10 cellular contexts compared by ENCODE assay signal in genomic region chr19:16456652-16457194, GRCh38. TPM values are rescaled to one million over a fixed set of nuclear protein-coding genes. Genes with fewer than 3 reads are reported as not detected.
A peak's percentile ranks its signal among the peaks of the same experiment; 100 is the strongest.
DNase-seq lines count a peak whose midpoint lies in the region; ATAC-seq, FAIRE-seq and TF ChIP-seq lines count a peak whose summit lies in the region.
"Had no signal": no experiment of that assay in that cellular context is flagged by ENCODE, and none has a peak within 500 bp of the region (broad histone marks: within the 10 kb centered on the region; RNA-seq: fewer than 3 reads in every experiment).

No MANE protein-coding gene starts in this region.

- no peaks in the 10 kb centered on the region for H3K27me3 ChIP-seq in H7 (ENCODE audit: control insufficient read depth, insufficient read depth, low read length)
- no peaks in the 10 kb centered on the region for H3K27me3 ChIP-seq in mammary epithelial cell (ENCODE audit: insufficient read depth, low read length)
- H3K27me3 ChIP-seq in naive thymus-derived CD4-positive, alpha-beta T cell (ENCODE audit: control insufficient read depth in 2 of 2, insufficient read depth in 2 of 2, low read length in 2 of 2) = no peaks in the 10 kb centered on the region

- no peak for TF ChIP-seq EP300 in A549 (IDR thresholded peaks at IDR 0.05)

- 81% methylated on average over 11 of the region's 11 CpGs for WGBS in A549 (ENCODE audit: missing lambda C conversion rate)
- 19% methylated on average over 8 of the region's 11 CpGs for WGBS in mammary epithelial cell (ENCODE audit: low coverage, missing lambda C conversion rate)

- no peak for ATAC-seq in A549
- ATAC-seq in naive thymus-derived CD4-positive, alpha-beta T cell = no peak

- CTCF ChIA-PET in A549 (lab: Yijun Ruan, JAX) (interaction anchor here (0.9 kb wide), 1 partner anchor 11 kb away, joined by 3 read pairs; no protein-coding TSS in a partner anchor), mammary epithelial cell (lab: Charles Lee; ENCODE audit: low non-redundant PET) (interaction anchor here (0.7 kb wide), 2 partner anchors 28 to 74 kb away, joined by 3 read pairs; no protein-coding TSS in a partner anchor)
- CTCF ChIA-PET in naive thymus-derived CD4-positive, alpha-beta T cell (lab: Charles Lee) = no interaction called here

- H2AFZ ChIP-seq in mammary epithelial cell (ENCODE audit: low read depth, low read length) = peak overlapping the region; percentile 46

- no peak for TF ChIP-seq RAD21 in A549 (conservative IDR thresholded peaks at IDR 0.05 in 1 of 2, IDR thresholded peaks at IDR 0.05 in 1 of 2)

- H4K20me1 ChIP-seq in mammary epithelial cell (ENCODE audit: insufficient read depth, low read length) = peaks cover 3% of the 10 kb centered on the region

- no peak for FAIRE-seq in A549 (lab: Jason Lieb, UNC)

- no peak for DNase-seq in A549 (ENCODE audit: low read depth in 1 of 2, low spot score in 1 of 2)
- DNase-seq in H7 = peak; percentile 57
- peak; percentile 42 for DNase-seq in mammary epithelial cell
- no peak for DNase-seq in naive thymus-derived CD4-positive, alpha-beta T cell
- DNase-seq in activated T-helper 1 cell treated with anti-CD3 and anti-CD28 coated beads, Interleukin-12 subunit alpha, Interleukin-12 subunit beta, Interleukin-2, Interleukin-4 antibody, amounts not matched to agents 30 ng/mL and 10 ng/mL and 1 ng/mL, durations not matched to agents 14 hours and 24 hours and 36 hours (ENCODE audit: low spot score) = no peak
- DNase-seq in NCI-H1417 (lab: John Stamatoyannopoulos, UW) = no peak
- DNase-seq in NCI-H1092 treated with DMSO at 0.1 percent for 48 hours (lab: John Stamatoyannopoulos, UW) = no peak
- no peak for DNase-seq in type B pancreatic cell (ENCODE audit: extremely low spot score, unreplicated experiment)

- in situ Hi-C loops in mammary epithelial cell (cut with MboI; ENCODE audit: low sequenced_read_pairs in 2 of 2) = no loop called here

- H3K36me3 ChIP-seq in H7 (replicated peaks; ENCODE audit: control insufficient read depth, insufficient read depth, low read length) (no peaks in the 10 kb centered on the region), mammary epithelial cell (ENCODE audit: insufficient read depth, low read length) (no peaks in the 10 kb centered on the region)
- H3K36me3 ChIP-seq in naive thymus-derived CD4-positive, alpha-beta T cell (ENCODE audit: control insufficient read depth in 2 of 3, insufficient read depth in 3 of 3, low read length in 3 of 3) = no peaks in the 10 kb centered on the region

- BruUV-seq in mammary epithelial cell (replicated peaks; lab: Mats Ljungman, UMichigan) = no TSS peak

- H3K79me2 ChIP-seq in mammary epithelial cell (ENCODE audit: insufficient read depth, low read length) = peaks cover 87% of the 10 kb centered on the region

- H3K9me3 ChIP-seq in A549 (no peaks in the 10 kb centered on the region), mammary epithelial cell (replicated peaks; ENCODE audit: insufficient read depth, low read length) (no peaks in the 10 kb centered on the region)
- H3K9me3 ChIP-seq in naive thymus-derived CD4-positive, alpha-beta T cell (ENCODE audit: control insufficient read depth in 2 of 3, low read length in 3 of 3) = no peaks in the 10 kb centered on the region

- H3K27ac ChIP-seq in A549 (no peak overlapping the region; a peak in 1 of 6 replicates), mammary epithelial cell (ENCODE audit: insufficient read depth, low read depth, low read length) (no peak overlapping the region)
- H3K27ac ChIP-seq in naive thymus-derived CD4-positive, alpha-beta T cell (ENCODE audit: low read depth, low read length) = no peak overlapping the region

- intact Hi-C loops in mammary epithelial cell (cut with micrococcal nuclease) = no loop called here
- intact Hi-C loops in naive thymus-derived CD4-positive, alpha-beta T cell (cut with micrococcal nuclease) = no loop called here
- intact Hi-C loops in activated T-helper 1 cell treated with anti-CD3 and anti-CD28 coated beads, Interleukin-12 subunit alpha, Interleukin-12 subunit beta, Interleukin-2, Interleukin-4 antibody, amounts not matched to agents 30 ng/mL and 10 ng/mL and 1 ng/mL, durations not matched to agents 14 hours and 24 hours and 36 hours (cut with micrococcal nuclease) = no loop called here

- no peak overlapping the region for H3K4me3 ChIP-seq in A549
- no peak overlapping the region for H3K4me3 ChIP-seq in H7 (ENCODE audit: insufficient read depth, low read depth, low read length)
- H3K4me3 ChIP-seq in mammary epithelial cell (replicated peaks in 1 of 3; ENCODE audit: insufficient read depth in 1 of 3, low read depth in 2 of 3, low read length in 3 of 3) = no peak overlapping the region
- no peak overlapping the region for H3K4me3 ChIP-seq in naive thymus-derived CD4-positive, alpha-beta T cell (ENCODE audit: low read length)

- H3K27ac Mint-ChIP-seq in naive thymus-derived CD4-positive, alpha-beta T cell = peak overlapping the region in 8 of 9 donors; percentile 0 to 83 (median 52)
- no peak overlapping the region for H3K27ac Mint-ChIP-seq in activated T-helper 1 cell treated with anti-CD3 and anti-CD28 coated beads, Interleukin-12 subunit alpha, Interleukin-12 subunit beta, Interleukin-2, Interleukin-4 antibody, amounts not matched to agents 30 ng/mL and 10 ng/mL and 1 ng/mL, durations not matched to agents 14 hours and 24 hours and 36 hours
- no peak overlapping the region for H3K27ac Mint-ChIP-seq in type B pancreatic cell

- H3K9ac ChIP-seq in mammary epithelial cell (ENCODE audit: insufficient read depth, low read length) = no peak overlapping the region

- H3K4me1 ChIP-seq in A549 (peaks cover 16% of the 10 kb centered on the region), mammary epithelial cell (ENCODE audit: insufficient read depth, low read length) (peaks cover 24% of the 10 kb centered on the region)
- peaks cover 0 to 22% of the 10 kb centered on the region in 2 donors for H3K4me1 ChIP-seq in naive thymus-derived CD4-positive, alpha-beta T cell (ENCODE audit: control insufficient read depth in 2 of 2, insufficient read depth in 2 of 2, low read length in 2 of 2)

- peaks cover 0 to 9% (median 0%) of the 10 kb centered on the region in 5 donors for H3K36me3 Mint-ChIP-seq in naive thymus-derived CD4-positive, alpha-beta T cell
- H3K36me3 Mint-ChIP-seq in activated T-helper 1 cell treated with anti-CD3 and anti-CD28 coated beads, Interleukin-12 subunit alpha, Interleukin-12 subunit beta, Interleukin-2, Interleukin-4 antibody, amounts not matched to agents 30 ng/mL and 10 ng/mL and 1 ng/mL, durations not matched to agents 14 hours and 24 hours and 36 hours (ENCODE audit: low read depth) = peaks cover 8% of the 10 kb centered on the region
- H3K36me3 Mint-ChIP-seq in type B pancreatic cell = no peaks in the 10 kb centered on the region

- dilution Hi-C loops in mammary epithelial cell (cut with HindIII; ENCODE audit: low sequenced_read_pairs) = no loop called here

- no peaks in the 10 kb centered on the region for H3K9me3 Mint-ChIP-seq in naive thymus-derived CD4-positive, alpha-beta T cell
- no peaks in the 10 kb centered on the region for H3K9me3 Mint-ChIP-seq in activated T-helper 1 cell treated with anti-CD3 and anti-CD28 coated beads, Interleukin-12 subunit alpha, Interleukin-12 subunit beta, Interleukin-2, Interleukin-4 antibody, amounts not matched to agents 30 ng/mL and 10 ng/mL and 1 ng/mL, durations not matched to agents 14 hours and 24 hours and 36 hours
- no peaks in the 10 kb centered on the region for H3K9me3 Mint-ChIP-seq in type B pancreatic cell
- H3K9me3 Mint-ChIP-seq: dendritic cell treated with granulocyte-macrophage colony-stimulating factor and Interleukin-4, amounts not matched to agents 40 ng/mL and 50 ng/mL, for 4 days had no signal

- TF ChIP-seq CTCF in A549 (IDR thresholded peaks at IDR 0.05) = no peak
- no peak for TF ChIP-seq CTCF in mammary epithelial cell (conservative IDR thresholded peaks at IDR 0.05 in 1 of 2, IDR thresholded peaks at IDR 0.05 in 1 of 2; ENCODE audit: extremely low read depth in 1 of 2, insufficient read depth in 1 of 2, low read depth in 1 of 2, low read length in 2 of 2)
- TF ChIP-seq CTCF in type B pancreatic cell (conservative IDR thresholded peaks at IDR 0.05) = no peak

- POLR2A ChIA-PET in A549 (lab: Yijun Ruan, JAX) = no interaction called here
- POLR2A ChIA-PET in naive thymus-derived CD4-positive, alpha-beta T cell (lab: Charles Lee) = interaction anchor here (0.5 to 0.6 kb wide), 3 partner anchors 156 to 728 kb away, joined by 3 read pairs; no protein-coding TSS in a partner anchor

- peaks cover 22 to 72% (median 56%) of the 10 kb centered on the region in 7 donors for H3K4me1 Mint-ChIP-seq in naive thymus-derived CD4-positive, alpha-beta T cell
- peaks cover 24% of the 10 kb centered on the region for H3K4me1 Mint-ChIP-seq in activated T-helper 1 cell treated with anti-CD3 and anti-CD28 coated beads, Interleukin-12 subunit alpha, Interleukin-12 subunit beta, Interleukin-2, Interleukin-4 antibody, amounts not matched to agents 30 ng/mL and 10 ng/mL and 1 ng/mL, durations not matched to agents 14 hours and 24 hours and 36 hours (ENCODE audit: low read depth)
- peaks cover 47% of the 10 kb centered on the region for H3K4me1 Mint-ChIP-seq in type B pancreatic cell (ENCODE audit: unreplicated experiment)

- no peaks in the 10 kb centered on the region for H3K27me3 Mint-ChIP-seq in naive thymus-derived CD4-positive, alpha-beta T cell
- no peaks in the 10 kb centered on the region for H3K27me3 Mint-ChIP-seq in activated T-helper 1 cell treated with anti-CD3 and anti-CD28 coated beads, Interleukin-12 subunit alpha, Interleukin-12 subunit beta, Interleukin-2, Interleukin-4 antibody, amounts not matched to agents 30 ng/mL and 10 ng/mL and 1 ng/mL, durations not matched to agents 14 hours and 24 hours and 36 hours (ENCODE audit: insufficient read depth)
- no peaks in the 10 kb centered on the region for H3K27me3 Mint-ChIP-seq in type B pancreatic cell
- H3K27me3 Mint-ChIP-seq: dendritic cell treated with granulocyte-macrophage colony-stimulating factor and Interleukin-4, amounts not matched to agents 40 ng/mL and 50 ng/mL, for 4 days had no signal

- peak overlapping the region; percentile 37; the same call in 1 of the 3 replicates for H3K4me2 ChIP-seq in A549
- peak overlapping the region; percentile 76 for H3K4me2 ChIP-seq in mammary epithelial cell (ENCODE audit: insufficient read depth, low read depth, low read length)

- TF ChIP-seq POLR2A in A549 (IDR thresholded peaks at IDR 0.05; ENCODE audit: low read length) = no peak

- peak overlapping the region; percentile 6 to 76 (median 58) for H3K4me3 Mint-ChIP-seq in naive thymus-derived CD4-positive, alpha-beta T cell
- H3K4me3 Mint-ChIP-seq in activated T-helper 1 cell treated with anti-CD3 and anti-CD28 coated beads, Interleukin-12 subunit alpha, Interleukin-12 subunit beta, Interleukin-2, Interleukin-4 antibody, amounts not matched to agents 30 ng/mL and 10 ng/mL and 1 ng/mL, durations not matched to agents 14 hours and 24 hours and 36 hours = no peak overlapping the region
- H3K4me3 Mint-ChIP-seq in type B pancreatic cell = no peak overlapping the region
- H3K4me3 Mint-ChIP-seq: dendritic cell treated with granulocyte-macrophage colony-stimulating factor and Interleukin-4, amounts not matched to agents 40 ng/mL and 50 ng/mL, for 4 days had no signal

RNA-seq across cellular contexts. Expression of gene EPS15L1, which starts 15.0 kb away (rescaled TPM):
- 10.7 and 12.8 TPM in 2 replicates for polyA plus RNA-seq in A549 (2011; rRNA removed)
- 11.8 and 14.7 TPM in 2 replicates for polyA plus RNA-seq in A549 (2012; cell fraction: cytosol; rRNA removed)
- polyA plus RNA-seq in A549 (2012; cell fraction: nucleus; rRNA removed) = 24.1 and 25.8 TPM in 2 replicates
- polyA plus RNA-seq in A549 (2017; fragmentation: RNase III; extraction: RNeasy Plus Mini Kit Qiagen cat#74134 plus additional on column Dnase treatment) = 10.0 to 11.2 TPM (median 10.5 TPM) in 3 replicates
- polyA minus RNA-seq in A549 (2011; rRNA and poly(A)+ RNA removed) = 22.3 and 25.7 TPM in 2 replicates
- 12.3 and 13.1 TPM in 2 replicates for total RNA-seq in H7 (2014; rRNA removed; shearing (Covaris generic))
- 10 to 100 TPM; 10.3 to 30.9 TPM for total RNA-seq in mammary epithelial cell
- 10.9 TPM for polyA plus RNA-seq in mammary epithelial cell
- 50.8 TPM for polyA minus RNA-seq in mammary epithelial cell
- 10 to 100 TPM; 40.8 to 60.1 (median 48.3) TPM for total RNA-seq in naive thymus-derived CD4-positive, alpha-beta T cell
- 10 to 100 TPM in 1 of 2 donors, 1 to 10 TPM in 1; 9.5 to 14.6 TPM for polyA plus RNA-seq in naive thymus-derived CD4-positive, alpha-beta T cell
- total RNA-seq in activated T-helper 1 cell treated with anti-CD3 and anti-CD28 coated beads, Interleukin-12 subunit alpha, Interleukin-12 subunit beta, Interleukin-2, Interleukin-4 antibody, amounts not matched to agents 30 ng/mL and 10 ng/mL and 1 ng/mL, durations not matched to agents 14 hours and 24 hours and 36 hours = 39.6 and 41.4 TPM in 2 replicates
- 46.6 and 48.7 TPM in 2 replicates for total RNA-seq in type B pancreatic cell (ENCODE audit: low replicate concordance)

RNA-seq across cellular contexts. Expression of gene CALR3, which starts 39.2 kb away (rescaled TPM):
- polyA plus RNA-seq in A549 (2011; rRNA removed) (0.10 and 0.11 TPM in 2 replicates), A549 (2017; fragmentation: RNase III; extraction: RNeasy Plus Mini Kit Qiagen cat#74134 plus additional on column Dnase treatment) (not detected in 3 replicates), mammary epithelial cell (not detected)
- polyA plus RNA-seq in A549 (2012; cell fraction: cytosol; rRNA removed) = 0.03 and 0.05 TPM in 2 replicates
- polyA plus RNA-seq in A549 (2012; cell fraction: nucleus; rRNA removed) = 0.04 TPM in 1 of 2 replicates, not detected in the other
- polyA minus RNA-seq in A549 (2011; rRNA and poly(A)+ RNA removed) = not detected in 2 replicates
- total RNA-seq in H7 (2014; rRNA removed; shearing (Covaris generic)) = 0.52 and 0.97 TPM in 2 replicates
- total RNA-seq in mammary epithelial cell (not detected), type B pancreatic cell (ENCODE audit: low replicate concordance) (not detected in 2 replicates)
- polyA minus RNA-seq in mammary epithelial cell = not detected
- total RNA-seq in naive thymus-derived CD4-positive, alpha-beta T cell = not detected
- polyA plus RNA-seq in naive thymus-derived CD4-positive, alpha-beta T cell = not detected
- not detected in 2 replicates for total RNA-seq in activated T-helper 1 cell treated with anti-CD3 and anti-CD28 coated beads, Interleukin-12 subunit alpha, Interleukin-12 subunit beta, Interleukin-2, Interleukin-4 antibody, amounts not matched to agents 30 ng/mL and 10 ng/mL and 1 ng/mL, durations not matched to agents 14 hours and 24 hours and 36 hours
- total RNA-seq: mononuclear cell had no signal

RNA-seq across cellular contexts. Expression of gene C19orf44, which starts 39.5 kb away (rescaled TPM):
- 2.7 and 2.9 TPM in 2 replicates for polyA plus RNA-seq in A549 (2011; rRNA removed)
- 3.2 and 4.3 TPM in 2 replicates for polyA plus RNA-seq in A549 (2012; cell fraction: cytosol; rRNA removed)
- 5.9 and 6.1 TPM in 2 replicates for polyA plus RNA-seq in A549 (2012; cell fraction: nucleus; rRNA removed)
- polyA plus RNA-seq in A549 (2017; fragmentation: RNase III; extraction: RNeasy Plus Mini Kit Qiagen cat#74134 plus additional on column Dnase treatment) = 2.7 to 3.4 TPM (median 3.0 TPM) in 3 replicates
- 2.1 and 2.4 TPM in 2 replicates for polyA minus RNA-seq in A549 (2011; rRNA and poly(A)+ RNA removed)
- 3.6 and 4.7 TPM in 2 replicates for total RNA-seq in H7 (2014; rRNA removed; shearing (Covaris generic))
- 1 to 10 TPM; 4.8 to 5.8 TPM for total RNA-seq in mammary epithelial cell
- 4.2 TPM for polyA plus RNA-seq in mammary epithelial cell
- polyA minus RNA-seq in mammary epithelial cell = 2.9 TPM
- total RNA-seq in naive thymus-derived CD4-positive, alpha-beta T cell = 1 to 10 TPM; 1.5 to 6.0 (median 3.4) TPM
- polyA plus RNA-seq in naive thymus-derived CD4-positive, alpha-beta T cell = 1 to 10 TPM; 1.3 to 2.1 TPM
- total RNA-seq in activated T-helper 1 cell treated with anti-CD3 and anti-CD28 coated beads, Interleukin-12 subunit alpha, Interleukin-12 subunit beta, Interleukin-2, Interleukin-4 antibody, amounts not matched to agents 30 ng/mL and 10 ng/mL and 1 ng/mL, durations not matched to agents 14 hours and 24 hours and 36 hours = 4.4 and 5.6 TPM in 2 replicates
- 4.3 and 8.5 TPM in 2 replicates for total RNA-seq in type B pancreatic cell (ENCODE audit: low replicate concordance)

Comparison
In these comparisons a context has a peak if more than half of its experiments do, and no peak if none do; other contexts are left out.
1. DNase-seq: peak in H7 (single experiment) and mammary epithelial cell (single experiment); none in A549 (0 of 2), naive thymus-derived CD4-positive, alpha-beta T cell (0 of 9), activated T-helper 1 cell treated with anti-CD3 and anti-CD28 coated beads, Interleukin-12 subunit alpha, Interleukin-12 subunit beta, Interleukin-2, Interleukin-4 antibody, amounts not matched to agents 30 ng/mL and 10 ng/mL and 1 ng/mL, durations not matched to agents 14 hours and 24 hours and 36 hours (single experiment), NCI-H1417 (0 of 3), NCI-H1092 treated with DMSO at 0.1 percent for 48 hours (single experiment) and type B pancreatic cell (single experiment).
2. H3K27ac Mint-ChIP-seq: peak in naive thymus-derived CD4-positive, alpha-beta T cell (8 of 9); none in activated T-helper 1 cell treated with anti-CD3 and anti-CD28 coated beads, Interleukin-12 subunit alpha, Interleukin-12 subunit beta, Interleukin-2, Interleukin-4 antibody, amounts not matched to agents 30 ng/mL and 10 ng/mL and 1 ng/mL, durations not matched to agents 14 hours and 24 hours and 36 hours (single experiment) and type B pancreatic cell (single experiment).
3. H3K4me3 Mint-ChIP-seq: peak in naive thymus-derived CD4-positive, alpha-beta T cell (10 of 10); none in activated T-helper 1 cell treated with anti-CD3 and anti-CD28 coated beads, Interleukin-12 subunit alpha, Interleukin-12 subunit beta, Interleukin-2, Interleukin-4 antibody, amounts not matched to agents 30 ng/mL and 10 ng/mL and 1 ng/mL, durations not matched to agents 14 hours and 24 hours and 36 hours (single experiment) and type B pancreatic cell (single experiment).